Comparison of ENCODE assay signal across 26 cellular contexts in the genomic region with DNA sequence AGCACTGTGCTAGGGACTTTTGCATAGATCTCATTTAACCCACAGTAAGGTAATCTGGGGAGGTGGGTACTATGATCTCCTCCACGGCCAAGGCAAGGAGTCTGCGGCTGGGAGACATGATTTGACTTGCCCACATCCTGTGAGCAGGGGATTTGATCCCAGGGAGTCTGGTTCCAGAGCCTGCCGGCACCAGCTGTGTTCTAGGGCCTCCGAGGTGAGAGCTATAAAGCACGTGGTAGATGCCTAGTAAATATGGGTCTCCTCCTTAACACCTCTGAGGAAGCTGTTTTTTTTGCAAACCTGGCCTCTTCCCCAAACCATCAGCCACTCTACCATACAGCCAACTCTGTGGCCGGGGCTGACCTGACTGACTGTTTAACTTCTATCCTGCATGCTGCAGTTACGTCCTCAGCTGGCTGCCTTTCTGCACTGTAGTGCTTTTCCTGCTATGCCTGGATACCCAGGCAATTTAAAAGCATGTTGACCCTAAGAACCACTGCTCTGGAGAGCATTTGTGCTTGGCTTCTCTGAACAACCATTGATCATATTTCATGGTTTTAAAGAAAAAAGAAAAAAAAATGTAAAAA.
DNase-seq lines count a peak whose midpoint lies in the region; ATAC-seq and TF ChIP-seq lines count a peak whose summit lies in the region.
"Had no signal": no experiment of that assay in that cellular context is flagged by ENCODE, and none has a peak within 500 bp of the region (broad histone marks: within the 10 kb centered on the region; RNA-seq: fewer than 3 reads in every experiment).

No MANE protein-coding gene starts in this region.

- H3K9me3 Mint-ChIP-seq in WTC11, result no peaks in the 10 kb centered on the region
- H3K9me3 Mint-ChIP-seq in nephron progenitor cell, result no peaks in the 10 kb centered on the region
- no peaks in the 10 kb centered on the region for H3K9me3 Mint-ChIP-seq in activated T-cell treated with anti-CD3 and anti-CD28 coated beads, Interleukin-2, amount 50 U/mL, for 4 hours
- H3K9me3 Mint-ChIP-seq: activated T-cell treated with anti-CD3 and anti-CD28 coated beads, Interleukin-2, amount 50 U/mL, for 72 hours; CD8-positive, alpha-beta T cell; IgD-negative memory B cell; T-helper 1 cell treated with Interleukin-12 subunit alpha and Interleukin-12 subunit beta and Interleukin-4 antibody, amounts not matched to agents 30 μg/mL and 1 μg/mL, for 36 hours had no signal

- no peak overlapping the region for H3K27ac ChIP-seq in HEK293 (ENCODE audit: extremely low read depth, low read depth, low read length)
- H3K27ac ChIP-seq: coronary artery, pancreas, skin epidermis had no signal

- H3K4me1 ChIP-seq in HEK293 (ENCODE audit: control insufficient read depth, insufficient read depth, low read length), result 0 out of 2 replicates have a peak, but pooled peaks cover 8% of the 10 kb centered on the region
- H3K4me1 ChIP-seq: pancreas had no signal

- H3K36me3 ChIP-seq in HEK293 (ENCODE audit: control insufficient read depth in 2 of 2, insufficient read depth in 1 of 2, low read length in 2 of 2), result no peaks in the 10 kb centered on the region
- H3K36me3 ChIP-seq: BE2C, pancreas had no signal

- H3K36me3 Mint-ChIP-seq in WTC11, result no peaks in the 10 kb centered on the region
- H3K36me3 Mint-ChIP-seq in nephron progenitor cell (ENCODE audit: low read depth), result no peaks in the 10 kb centered on the region
- H3K36me3 Mint-ChIP-seq in activated T-cell treated with anti-CD3 and anti-CD28 coated beads, Interleukin-2, amount 50 U/mL, for 4 hours (ENCODE audit: insufficient read depth), result no peaks in the 10 kb centered on the region
- H3K36me3 Mint-ChIP-seq: CD8-positive, alpha-beta T cell had no signal

- CTCF ChIA-PET in HEK293 (lab: Yijun Ruan, JAX), result interaction anchor here (1.3 kb wide), 1 partner anchor 93 kb away, joined by 3 read pairs; no protein-coding TSS in a partner anchor
- CTCF ChIA-PET in WTC11 (lab: Charles Lee), result interaction anchor here (0.5 to 1.2 kb wide), 4 partner anchors 9 to 499 kb away, joined by 3 to 4 read pairs (median 3); no protein-coding TSS in a partner anchor

- peaks cover 51% of the 10 kb centered on the region for H3K4me1 Mint-ChIP-seq in WTC11
- peaks cover 84% of the 10 kb centered on the region for H3K4me1 Mint-ChIP-seq in nephron progenitor cell
- no peaks in the 10 kb centered on the region for H3K4me1 Mint-ChIP-seq in activated T-cell treated with anti-CD3 and anti-CD28 coated beads, Interleukin-2, amount 50 U/mL, for 4 hours (ENCODE audit: low read depth)

- H3K27me3 Mint-ChIP-seq in WTC11 (ENCODE audit: low read depth) (no peaks in the 10 kb centered on the region; the same call in 1 of the 2 replicates), nephron progenitor cell (ENCODE audit: low read depth, poor library complexity) (no peaks in the 10 kb centered on the region)
- peaks cover 4% of the 10 kb centered on the region for H3K27me3 Mint-ChIP-seq in activated T-cell treated with anti-CD3 and anti-CD28 coated beads, Interleukin-2, amount 50 U/mL, for 4 hours (ENCODE audit: low read depth)

- DNase-seq in DMS79 treated with DMSO at 0.1 percent for 48 hours (lab: John Stamatoyannopoulos, UW) (peak; percentile 50), WTC11 (ENCODE audit: low spot score) (no peak), nephron progenitor cell (no peak), H4 (ENCODE audit: low spot score) (no peak)
- no peak for DNase-seq in activated T-cell treated with anti-CD3 and anti-CD28 coated beads, Interleukin-2, amount 50 U/mL, for 4 hours
- DNase-seq: activated CD4-positive, alpha-beta T cell treated with anti-CD3 and anti-CD28 coated beads, Interleukin-2, amount 50 U/mL, for 48 hours; activated naive CD4-positive, alpha-beta T cell treated with Interleukin-2 at 50 U/mL for 16 hours; activated T-cell treated with anti-CD3 and anti-CD28 coated beads, Interleukin-2, amount 50 U/mL, for 72 hours; caudate nucleus; CD8-positive, alpha-beta T cell; effector memory CD4-positive, alpha-beta T cell; HFFc6; left ventricle myocardium superior; NCI-H1048; NCI-H1694; pancreas; stimulated activated naive CD4-positive, alpha-beta T cell had no signal

- H3K4me3 Mint-ChIP-seq in WTC11, result no peak overlapping the region
- H3K4me3 Mint-ChIP-seq in nephron progenitor cell, result no peak overlapping the region
- H3K4me3 Mint-ChIP-seq in activated T-cell treated with anti-CD3 and anti-CD28 coated beads, Interleukin-2, amount 50 U/mL, for 4 hours, result no peak overlapping the region
- H3K4me3 Mint-ChIP-seq: activated T-cell treated with anti-CD3 and anti-CD28 coated beads, Interleukin-2, amount 50 U/mL, for 72 hours; CD8-positive, alpha-beta T cell; HFFc6; IgD-negative memory B cell; T-helper 1 cell treated with Interleukin-12 subunit alpha and Interleukin-12 subunit beta and Interleukin-4 antibody, amounts not matched to agents 30 μg/mL and 1 μg/mL, for 36 hours had no signal

- no peaks in the 10 kb centered on the region for H3K9me3 ChIP-seq in HEK293 (ENCODE audit: control insufficient read depth, insufficient read depth, low read depth, low read length)
- H3K9me3 ChIP-seq: BE2C, pancreas, SK-N-SH had no signal

- ATAC-seq in WTC11, result peak; percentile 14; the same call in 1 of the 2 replicates
- ATAC-seq in GM21360 (IDR thresholded peaks at IDR 0.05; ENCODE audit: unreplicated experiment), result no peak
- ATAC-seq in activated T-cell treated with anti-CD3 and anti-CD28 coated beads, Interleukin-2, amount 50 U/mL, for 4 hours, result no peak
- ATAC-seq: activated T-cell treated with anti-CD3 and anti-CD28 coated beads, Interleukin-2, amount 50 U/mL, for 72 hours; CD8-positive, alpha-beta T cell; left ventricle myocardium superior; pancreas; Right ventricle myocardium inferior had no signal

- POLR2A ChIA-PET in HEK293 (lab: Yijun Ruan, JAX), result no interaction called here
- POLR2A ChIA-PET in WTC11 (lab: Charles Lee), result no interaction called here

- H3K27ac Mint-ChIP-seq in WTC11 (no peak overlapping the region), nephron progenitor cell (peak overlapping the region; percentile 97)
- H3K27ac Mint-ChIP-seq: activated T-cell treated with anti-CD3 and anti-CD28 coated beads, Interleukin-2, amount 50 U/mL, for 72 hours; CD8-positive, alpha-beta T cell; HFFc6; IgD-negative memory B cell; T-helper 1 cell treated with Interleukin-12 subunit alpha and Interleukin-12 subunit beta and Interleukin-4 antibody, amounts not matched to agents 30 μg/mL and 1 μg/mL, for 36 hours had no signal

- no peak overlapping the region for H3K4me3 ChIP-seq in HEK293 (ENCODE audit: low read depth, low read length)
- H3K4me3 ChIP-seq: coronary artery, pancreas, skin epidermis had no signal

- TF ChIP-seq CTCF in HEK293 (tag by site-specific recombination; IDR thresholded peaks at IDR 0.05) (no peak), WTC11 (IDR thresholded peaks at IDR 0.05) (no peak), nephron progenitor cell (IDR thresholded peaks at IDR 0.05) (no peak)

TF ChIP-seq in HEK293, 187 proteins besides CTCF, POLR2A, EP300 and RAD21 (continues in another document):
- TF ChIP-seq, protein P1, sequence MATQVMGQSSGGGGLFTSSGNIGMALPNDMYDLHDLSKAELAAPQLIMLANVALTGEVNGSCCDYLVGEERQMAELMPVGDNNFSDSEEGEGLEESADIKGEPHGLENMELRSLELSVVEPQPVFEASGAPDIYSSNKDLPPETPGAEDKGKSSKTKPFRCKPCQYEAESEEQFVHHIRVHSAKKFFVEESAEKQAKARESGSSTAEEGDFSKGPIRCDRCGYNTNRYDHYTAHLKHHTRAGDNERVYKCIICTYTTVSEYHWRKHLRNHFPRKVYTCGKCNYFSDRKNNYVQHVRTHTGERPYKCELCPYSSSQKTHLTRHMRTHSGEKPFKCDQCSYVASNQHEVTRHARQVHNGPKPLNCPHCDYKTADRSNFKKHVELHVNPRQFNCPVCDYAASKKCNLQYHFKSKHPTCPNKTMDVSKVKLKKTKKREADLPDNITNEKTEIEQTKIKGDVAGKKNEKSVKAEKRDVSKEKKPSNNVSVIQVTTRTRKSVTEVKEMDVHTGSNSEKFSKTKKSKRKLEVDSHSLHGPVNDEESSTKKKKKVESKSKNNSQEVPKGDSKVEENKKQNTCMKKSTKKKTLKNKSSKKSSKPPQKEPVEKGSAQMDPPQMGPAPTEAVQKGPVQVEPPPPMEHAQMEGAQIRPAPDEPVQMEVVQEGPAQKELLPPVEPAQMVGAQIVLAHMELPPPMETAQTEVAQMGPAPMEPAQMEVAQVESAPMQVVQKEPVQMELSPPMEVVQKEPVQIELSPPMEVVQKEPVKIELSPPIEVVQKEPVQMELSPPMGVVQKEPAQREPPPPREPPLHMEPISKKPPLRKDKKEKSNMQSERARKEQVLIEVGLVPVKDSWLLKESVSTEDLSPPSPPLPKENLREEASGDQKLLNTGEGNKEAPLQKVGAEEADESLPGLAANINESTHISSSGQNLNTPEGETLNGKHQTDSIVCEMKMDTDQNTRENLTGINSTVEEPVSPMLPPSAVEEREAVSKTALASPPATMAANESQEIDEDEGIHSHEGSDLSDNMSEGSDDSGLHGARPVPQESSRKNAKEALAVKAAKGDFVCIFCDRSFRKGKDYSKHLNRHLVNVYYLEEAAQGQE (tag by site-specific recombination; IDR thresholded peaks at IDR 0.05), result no peak

TF ChIP-seq in WTC11, 78 proteins besides CTCF, POLR2A, EP300 and RAD21 (continues in another document):
- TF ChIP-seq MYBL2 (CRISPR knock-in tag; IDR thresholded peaks at IDR 0.05) (no peak), JAZF1 (CRISPR knock-in tag; IDR thresholded peaks at IDR 0.05) (no peak), ZNF219 (CRISPR knock-in tag; IDR thresholded peaks at IDR 0.05; ENCODE audit: borderline replicate concordance) (no peak), ZNF317 (CRISPR knock-in tag; IDR thresholded peaks at IDR 0.05; ENCODE audit: borderline replicate concordance, low read depth) (no peak)
- TF ChIP-seq, protein P2, sequence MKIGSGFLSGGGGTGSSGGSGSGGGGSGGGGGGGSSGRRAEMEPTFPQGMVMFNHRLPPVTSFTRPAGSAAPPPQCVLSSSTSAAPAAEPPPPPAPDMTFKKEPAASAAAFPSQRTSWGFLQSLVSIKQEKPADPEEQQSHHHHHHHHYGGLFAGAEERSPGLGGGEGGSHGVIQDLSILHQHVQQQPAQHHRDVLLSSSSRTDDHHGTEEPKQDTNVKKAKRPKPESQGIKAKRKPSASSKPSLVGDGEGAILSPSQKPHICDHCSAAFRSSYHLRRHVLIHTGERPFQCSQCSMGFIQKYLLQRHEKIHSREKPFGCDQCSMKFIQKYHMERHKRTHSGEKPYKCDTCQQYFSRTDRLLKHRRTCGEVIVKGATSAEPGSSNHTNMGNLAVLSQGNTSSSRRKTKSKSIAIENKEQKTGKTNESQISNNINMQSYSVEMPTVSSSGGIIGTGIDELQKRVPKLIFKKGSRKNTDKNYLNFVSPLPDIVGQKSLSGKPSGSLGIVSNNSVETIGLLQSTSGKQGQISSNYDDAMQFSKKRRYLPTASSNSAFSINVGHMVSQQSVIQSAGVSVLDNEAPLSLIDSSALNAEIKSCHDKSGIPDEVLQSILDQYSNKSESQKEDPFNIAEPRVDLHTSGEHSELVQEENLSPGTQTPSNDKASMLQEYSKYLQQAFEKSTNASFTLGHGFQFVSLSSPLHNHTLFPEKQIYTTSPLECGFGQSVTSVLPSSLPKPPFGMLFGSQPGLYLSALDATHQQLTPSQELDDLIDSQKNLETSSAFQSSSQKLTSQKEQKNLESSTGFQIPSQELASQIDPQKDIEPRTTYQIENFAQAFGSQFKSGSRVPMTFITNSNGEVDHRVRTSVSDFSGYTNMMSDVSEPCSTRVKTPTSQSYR (CRISPR knock-in tag; IDR thresholded peaks at IDR 0.05), result no peak
